Comparison of ENCODE assay signal across 1 cellular context in the genomic region with DNA sequence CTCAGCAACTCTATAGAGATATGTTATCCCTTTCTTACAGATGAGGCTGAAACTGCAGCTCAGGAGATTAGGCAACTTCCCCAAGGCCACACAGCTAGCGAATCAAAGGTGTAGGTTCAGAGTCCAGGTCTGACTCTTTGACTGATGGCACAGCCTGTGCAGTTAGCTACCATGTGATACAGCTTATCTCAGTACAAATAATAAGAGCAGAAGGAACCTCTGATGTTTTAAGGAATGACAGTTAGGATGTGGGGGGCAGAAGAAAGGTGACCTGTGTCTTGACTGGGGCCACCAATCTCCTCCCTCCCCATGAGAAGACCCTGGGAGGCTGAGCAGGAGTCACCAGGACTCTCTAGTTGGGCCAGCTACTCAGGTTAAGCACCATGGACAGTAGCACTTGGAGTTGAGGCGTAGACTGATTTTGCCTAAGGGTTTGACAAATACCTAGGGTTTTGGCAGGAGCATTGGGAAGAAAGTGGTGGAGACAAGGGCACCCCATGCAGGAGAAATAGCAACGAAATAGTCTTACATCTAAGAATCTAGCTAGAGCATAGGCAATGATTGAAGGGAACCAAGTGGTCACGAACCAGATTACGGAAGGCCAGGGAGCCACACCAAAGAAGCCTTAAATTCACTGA.
TF ChIP-seq lines count a peak whose summit lies in the region.

No MANE protein-coding gene starts in this region.

TF ChIP-seq in HepG2, 621 proteins besides CTCF, POLR2A, EP300 and RAD21 (continued from another document and continues in another):
- TF ChIP-seq, protein P1, sequence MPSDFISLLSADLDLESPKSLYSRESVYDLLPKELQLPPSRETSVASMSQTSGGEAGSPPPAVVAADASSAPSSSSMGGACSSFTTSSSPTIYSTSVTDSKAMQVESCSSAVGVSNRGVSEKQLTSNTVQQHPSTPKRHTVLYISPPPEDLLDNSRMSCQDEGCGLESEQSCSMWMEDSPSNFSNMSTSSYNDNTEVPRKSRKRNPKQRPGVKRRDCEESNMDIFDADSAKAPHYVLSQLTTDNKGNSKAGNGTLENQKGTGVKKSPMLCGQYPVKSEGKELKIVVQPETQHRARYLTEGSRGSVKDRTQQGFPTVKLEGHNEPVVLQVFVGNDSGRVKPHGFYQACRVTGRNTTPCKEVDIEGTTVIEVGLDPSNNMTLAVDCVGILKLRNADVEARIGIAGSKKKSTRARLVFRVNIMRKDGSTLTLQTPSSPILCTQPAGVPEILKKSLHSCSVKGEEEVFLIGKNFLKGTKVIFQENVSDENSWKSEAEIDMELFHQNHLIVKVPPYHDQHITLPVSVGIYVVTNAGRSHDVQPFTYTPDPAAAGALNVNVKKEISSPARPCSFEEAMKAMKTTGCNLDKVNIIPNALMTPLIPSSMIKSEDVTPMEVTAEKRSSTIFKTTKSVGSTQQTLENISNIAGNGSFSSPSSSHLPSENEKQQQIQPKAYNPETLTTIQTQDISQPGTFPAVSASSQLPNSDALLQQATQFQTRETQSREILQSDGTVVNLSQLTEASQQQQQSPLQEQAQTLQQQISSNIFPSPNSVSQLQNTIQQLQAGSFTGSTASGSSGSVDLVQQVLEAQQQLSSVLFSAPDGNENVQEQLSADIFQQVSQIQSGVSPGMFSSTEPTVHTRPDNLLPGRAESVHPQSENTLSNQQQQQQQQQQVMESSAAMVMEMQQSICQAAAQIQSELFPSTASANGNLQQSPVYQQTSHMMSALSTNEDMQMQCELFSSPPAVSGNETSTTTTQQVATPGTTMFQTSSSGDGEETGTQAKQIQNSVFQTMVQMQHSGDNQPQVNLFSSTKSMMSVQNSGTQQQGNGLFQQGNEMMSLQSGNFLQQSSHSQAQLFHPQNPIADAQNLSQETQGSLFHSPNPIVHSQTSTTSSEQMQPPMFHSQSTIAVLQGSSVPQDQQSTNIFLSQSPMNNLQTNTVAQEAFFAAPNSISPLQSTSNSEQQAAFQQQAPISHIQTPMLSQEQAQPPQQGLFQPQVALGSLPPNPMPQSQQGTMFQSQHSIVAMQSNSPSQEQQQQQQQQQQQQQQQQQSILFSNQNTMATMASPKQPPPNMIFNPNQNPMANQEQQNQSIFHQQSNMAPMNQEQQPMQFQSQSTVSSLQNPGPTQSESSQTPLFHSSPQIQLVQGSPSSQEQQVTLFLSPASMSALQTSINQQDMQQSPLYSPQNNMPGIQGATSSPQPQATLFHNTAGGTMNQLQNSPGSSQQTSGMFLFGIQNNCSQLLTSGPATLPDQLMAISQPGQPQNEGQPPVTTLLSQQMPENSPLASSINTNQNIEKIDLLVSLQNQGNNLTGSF (CRISPR knock-in tag; IDR thresholded peaks at IDR 0.05) = peak; percentile 91; the same call in 1 of the 2 replicates
- no peak for TF ChIP-seq ZNF33A (CRISPR knock-in tag; IDR thresholded peaks at IDR 0.05; ENCODE audit: borderline replicate concordance)
- no peak for TF ChIP-seq ZNF484 (CRISPR knock-in tag; IDR thresholded peaks at IDR 0.05; ENCODE audit: borderline replicate concordance, low read depth)
- TF ChIP-seq TBX3 (IDR thresholded peaks at IDR 0.05; ENCODE audit: borderline replicate concordance) = peak; percentile 45; the same call in 1 of the 2 replicates
- no peak; the same call in none of the 2 replicates for TF ChIP-seq CBFB (CRISPR knock-in tag; IDR thresholded peaks at IDR 0.05)
- TF ChIP-seq ZBTB7A (CRISPR knock-in tag; IDR thresholded peaks at IDR 0.05) = peak; percentile 68; the same call in 1 of the 2 replicates
- TF ChIP-seq, protein P2, sequence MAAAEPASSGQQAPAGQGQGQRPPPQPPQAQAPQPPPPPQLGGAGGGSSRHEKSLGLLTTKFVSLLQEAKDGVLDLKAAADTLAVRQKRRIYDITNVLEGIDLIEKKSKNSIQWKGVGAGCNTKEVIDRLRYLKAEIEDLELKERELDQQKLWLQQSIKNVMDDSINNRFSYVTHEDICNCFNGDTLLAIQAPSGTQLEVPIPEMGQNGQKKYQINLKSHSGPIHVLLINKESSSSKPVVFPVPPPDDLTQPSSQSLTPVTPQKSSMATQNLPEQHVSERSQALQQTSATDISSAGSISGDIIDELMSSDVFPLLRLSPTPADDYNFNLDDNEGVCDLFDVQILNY (CRISPR knock-in tag; conservative IDR thresholded peaks at IDR 0.05) = no peak; the same call in 1 of the 2 replicates
- peak; percentile 82; the same call in 1 of the 2 replicates for TF ChIP-seq RELA (CRISPR knock-in tag; IDR thresholded peaks at IDR 0.05)
- peak; percentile 34; the same call in 1 of the 2 replicates for TF ChIP-seq MXD4 (CRISPR knock-in tag; IDR thresholded peaks at IDR 0.05)
- TF ChIP-seq PAF1 (CRISPR knock-in tag; IDR thresholded peaks at IDR 0.05) = no peak
- TF ChIP-seq ZNF333 (CRISPR knock-in tag; IDR thresholded peaks at IDR 0.05; ENCODE audit: borderline replicate concordance) = no peak; the same call in 1 of the 2 replicates
- TF ChIP-seq GTF3A (CRISPR knock-in tag; conservative IDR thresholded peaks at IDR 0.05) = no peak; the same call in 1 of the 2 replicates
- TF ChIP-seq, protein P3, sequence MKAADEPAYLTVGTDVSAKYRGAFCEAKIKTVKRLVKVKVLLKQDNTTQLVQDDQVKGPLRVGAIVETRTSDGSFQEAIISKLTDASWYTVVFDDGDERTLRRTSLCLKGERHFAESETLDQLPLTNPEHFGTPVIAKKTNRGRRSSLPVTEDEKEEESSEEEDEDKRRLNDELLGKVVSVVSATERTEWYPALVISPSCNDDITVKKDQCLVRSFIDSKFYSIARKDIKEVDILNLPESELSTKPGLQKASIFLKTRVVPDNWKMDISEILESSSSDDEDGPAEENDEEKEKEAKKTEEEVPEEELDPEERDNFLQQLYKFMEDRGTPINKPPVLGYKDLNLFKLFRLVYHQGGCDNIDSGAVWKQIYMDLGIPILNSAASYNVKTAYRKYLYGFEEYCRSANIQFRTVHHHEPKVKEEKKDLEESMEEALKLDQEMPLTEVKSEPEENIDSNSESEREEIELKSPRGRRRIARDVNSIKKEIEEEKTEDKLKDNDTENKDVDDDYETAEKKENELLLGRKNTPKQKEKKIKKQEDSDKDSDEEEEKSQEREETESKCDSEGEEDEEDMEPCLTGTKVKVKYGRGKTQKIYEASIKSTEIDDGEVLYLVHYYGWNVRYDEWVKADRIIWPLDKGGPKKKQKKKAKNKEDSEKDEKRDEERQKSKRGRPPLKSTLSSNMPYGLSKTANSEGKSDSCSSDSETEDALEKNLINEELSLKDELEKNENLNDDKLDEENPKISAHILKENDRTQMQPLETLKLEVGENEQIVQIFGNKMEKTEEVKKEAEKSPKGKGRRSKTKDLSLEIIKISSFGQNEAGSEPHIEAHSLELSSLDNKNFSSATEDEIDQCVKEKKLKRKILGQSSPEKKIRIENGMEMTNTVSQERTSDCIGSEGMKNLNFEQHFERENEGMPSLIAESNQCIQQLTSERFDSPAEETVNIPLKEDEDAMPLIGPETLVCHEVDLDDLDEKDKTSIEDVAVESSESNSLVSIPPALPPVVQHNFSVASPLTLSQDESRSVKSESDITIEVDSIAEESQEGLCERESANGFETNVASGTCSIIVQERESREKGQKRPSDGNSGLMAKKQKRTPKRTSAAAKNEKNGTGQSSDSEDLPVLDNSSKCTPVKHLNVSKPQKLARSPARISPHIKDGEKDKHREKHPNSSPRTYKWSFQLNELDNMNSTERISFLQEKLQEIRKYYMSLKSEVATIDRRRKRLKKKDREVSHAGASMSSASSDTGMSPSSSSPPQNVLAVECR (CRISPR knock-in tag; IDR thresholded peaks at IDR 0.05; ENCODE audit: borderline replicate concordance) = peak; percentile 64; the same call in 1 of the 2 replicates
- TF ChIP-seq SOX13 (IDR thresholded peaks at IDR 0.05) = 0 out of 2 replicates have a peak, but pooled peaks have one; percentile 52
- peak in 1 of 2 experiments; percentile 93; a peak in 2 of 4 replicates for TF ChIP-seq SOX13 (CRISPR knock-in tag; conservative IDR thresholded peaks at IDR 0.05 in 1 of 2, IDR thresholded peaks at IDR 0.05 in 1 of 2)
- TF ChIP-seq, protein P4, sequence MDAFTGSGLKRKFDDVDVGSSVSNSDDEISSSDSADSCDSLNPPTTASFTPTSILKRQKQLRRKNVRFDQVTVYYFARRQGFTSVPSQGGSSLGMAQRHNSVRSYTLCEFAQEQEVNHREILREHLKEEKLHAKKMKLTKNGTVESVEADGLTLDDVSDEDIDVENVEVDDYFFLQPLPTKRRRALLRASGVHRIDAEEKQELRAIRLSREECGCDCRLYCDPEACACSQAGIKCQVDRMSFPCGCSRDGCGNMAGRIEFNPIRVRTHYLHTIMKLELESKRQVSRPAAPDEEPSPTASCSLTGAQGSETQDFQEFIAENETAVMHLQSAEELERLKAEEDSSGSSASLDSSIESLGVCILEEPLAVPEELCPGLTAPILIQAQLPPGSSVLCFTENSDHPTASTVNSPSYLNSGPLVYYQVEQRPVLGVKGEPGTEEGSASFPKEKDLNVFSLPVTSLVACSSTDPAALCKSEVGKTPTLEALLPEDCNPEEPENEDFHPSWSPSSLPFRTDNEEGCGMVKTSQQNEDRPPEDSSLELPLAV (CRISPR knock-in tag; conservative IDR thresholded peaks at IDR 0.05; ENCODE audit: low read depth) = no peak
- TF ChIP-seq REPIN1 (CRISPR knock-in tag; IDR thresholded peaks at IDR 0.05; ENCODE audit: borderline replicate concordance, low read depth) = peak; percentile 96
- peak; percentile 85; the same call in 1 of the 2 replicates for TF ChIP-seq ZNF572 (CRISPR knock-in tag; IDR thresholded peaks at IDR 0.05)
- TF ChIP-seq, protein P5, sequence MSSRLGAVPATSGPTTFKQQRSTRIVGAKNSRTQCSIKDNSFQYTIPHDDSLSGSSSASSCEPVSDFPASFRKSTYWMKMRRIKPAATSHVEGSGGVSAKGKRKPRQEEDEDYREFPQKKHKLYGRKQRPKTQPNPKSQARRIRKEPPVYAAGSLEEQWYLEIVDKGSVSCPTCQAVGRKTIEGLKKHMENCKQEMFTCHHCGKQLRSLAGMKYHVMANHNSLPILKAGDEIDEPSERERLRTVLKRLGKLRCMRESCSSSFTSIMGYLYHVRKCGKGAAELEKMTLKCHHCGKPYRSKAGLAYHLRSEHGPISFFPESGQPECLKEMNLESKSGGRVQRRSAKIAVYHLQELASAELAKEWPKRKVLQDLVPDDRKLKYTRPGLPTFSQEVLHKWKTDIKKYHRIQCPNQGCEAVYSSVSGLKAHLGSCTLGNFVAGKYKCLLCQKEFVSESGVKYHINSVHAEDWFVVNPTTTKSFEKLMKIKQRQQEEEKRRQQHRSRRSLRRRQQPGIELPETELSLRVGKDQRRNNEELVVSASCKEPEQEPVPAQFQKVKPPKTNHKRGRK (CRISPR knock-in tag; IDR thresholded peaks at IDR 0.05) = no peak
- no peak for TF ChIP-seq TMF1 (CRISPR knock-in tag; IDR thresholded peaks at IDR 0.05; ENCODE audit: low read depth)
- TF ChIP-seq MIER2 (CRISPR knock-in tag; IDR thresholded peaks at IDR 0.05) = peak; percentile 99
- peak; percentile 73; the same call in 1 of the 2 replicates for TF ChIP-seq NR2F2 (IDR thresholded peaks at IDR 0.05; ENCODE audit: borderline replicate concordance, low read depth)
- TF ChIP-seq, protein P6, sequence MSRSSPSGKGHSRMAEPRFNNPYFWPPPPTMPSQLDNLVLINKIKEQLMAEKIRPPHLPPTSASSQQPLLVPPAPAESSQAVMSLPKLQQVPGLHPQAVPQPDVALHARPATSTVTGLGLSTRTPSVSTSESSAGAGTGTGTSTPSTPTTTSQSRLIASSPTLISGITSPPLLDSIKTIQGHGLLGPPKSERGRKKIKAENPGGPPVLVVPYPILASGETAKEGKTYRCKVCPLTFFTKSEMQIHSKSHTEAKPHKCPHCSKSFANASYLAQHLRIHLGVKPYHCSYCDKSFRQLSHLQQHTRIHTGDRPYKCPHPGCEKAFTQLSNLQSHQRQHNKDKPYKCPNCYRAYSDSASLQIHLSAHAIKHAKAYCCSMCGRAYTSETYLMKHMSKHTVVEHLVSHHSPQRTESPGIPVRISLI (CRISPR knock-in tag; IDR thresholded peaks at IDR 0.05; ENCODE audit: borderline replicate concordance) = peak; percentile 69; the same call in 1 of the 2 replicates
- peak; percentile 84 for TF ChIP-seq THAP11 (CRISPR knock-in tag; IDR thresholded peaks at IDR 0.05)
- no peak for TF ChIP-seq ZC3H4 (CRISPR knock-in tag; IDR thresholded peaks at IDR 0.05; ENCODE audit: borderline replicate concordance)
- peak; percentile 85 for TF ChIP-seq SIX1 (CRISPR knock-in tag; IDR thresholded peaks at IDR 0.05; ENCODE audit: borderline replicate concordance)
- peak; percentile 45; the same call in 1 of the 2 replicates for TF ChIP-seq ZNF773 (CRISPR knock-in tag; IDR thresholded peaks at IDR 0.05; ENCODE audit: borderline replicate concordance)
- TF ChIP-seq, protein P7, sequence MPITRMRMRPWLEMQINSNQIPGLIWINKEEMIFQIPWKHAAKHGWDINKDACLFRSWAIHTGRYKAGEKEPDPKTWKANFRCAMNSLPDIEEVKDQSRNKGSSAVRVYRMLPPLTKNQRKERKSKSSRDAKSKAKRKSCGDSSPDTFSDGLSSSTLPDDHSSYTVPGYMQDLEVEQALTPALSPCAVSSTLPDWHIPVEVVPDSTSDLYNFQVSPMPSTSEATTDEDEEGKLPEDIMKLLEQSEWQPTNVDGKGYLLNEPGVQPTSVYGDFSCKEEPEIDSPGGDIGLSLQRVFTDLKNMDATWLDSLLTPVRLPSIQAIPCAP (CRISPR knock-in tag; IDR thresholded peaks at IDR 0.05; ENCODE audit: low read depth) = no peak
- peak; percentile 71 for TF ChIP-seq SP5 (CRISPR knock-in tag; IDR thresholded peaks at IDR 0.05; ENCODE audit: borderline replicate concordance, low read depth)
- no peak; the same call in 1 of the 2 replicates for TF ChIP-seq RNF2 (conservative IDR thresholded peaks at IDR 0.05; ENCODE audit: low read depth)
- TF ChIP-seq, protein P8, sequence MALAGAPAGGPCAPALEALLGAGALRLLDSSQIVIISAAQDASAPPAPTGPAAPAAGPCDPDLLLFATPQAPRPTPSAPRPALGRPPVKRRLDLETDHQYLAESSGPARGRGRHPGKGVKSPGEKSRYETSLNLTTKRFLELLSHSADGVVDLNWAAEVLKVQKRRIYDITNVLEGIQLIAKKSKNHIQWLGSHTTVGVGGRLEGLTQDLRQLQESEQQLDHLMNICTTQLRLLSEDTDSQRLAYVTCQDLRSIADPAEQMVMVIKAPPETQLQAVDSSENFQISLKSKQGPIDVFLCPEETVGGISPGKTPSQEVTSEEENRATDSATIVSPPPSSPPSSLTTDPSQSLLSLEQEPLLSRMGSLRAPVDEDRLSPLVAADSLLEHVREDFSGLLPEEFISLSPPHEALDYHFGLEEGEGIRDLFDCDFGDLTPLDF (CRISPR knock-in tag; IDR thresholded peaks at IDR 0.05) = peak; percentile 53; the same call in 1 of the 2 replicates
- TF ChIP-seq TCF7 (IDR thresholded peaks at IDR 0.05; ENCODE audit: low read depth) = peak; percentile 94
- peak; percentile 66; the same call in 1 of the 2 replicates for TF ChIP-seq JUNB (CRISPR knock-in tag; IDR thresholded peaks at IDR 0.05; ENCODE audit: borderline replicate concordance)
